Comparison of ENCODE assay signal across 9 cellular contexts in genomic region chr10:110356628-110357245, GRCh38. TPM values are rescaled to one million over a fixed set of nuclear protein-coding genes. Genes with fewer than 3 reads are reported as not detected.
DNase-seq lines count a peak whose midpoint lies in the region; ATAC-seq and TF ChIP-seq lines count a peak whose summit lies in the region.
"Had no signal": no experiment of that assay in that cellular context is flagged by ENCODE, and none has a peak within 500 bp of the region (broad histone marks: within the 10 kb centered on the region; RNA-seq: fewer than 3 reads in every experiment).

No MANE protein-coding gene starts in this region.

- intact Hi-C loops in left colon (cut with DNase I, micrococcal nuclease) = loop anchor here in 1 of 2 donors (10.0 kb wide), 1 partner anchor 188 kb away; no protein-coding TSS in a partner anchor

- H3K79me2 ChIP-seq in MM.1S (ENCODE audit: low read length) = peaks cover 7% of the 10 kb centered on the region

- H3K4me2 ChIP-seq in MM.1S (ENCODE audit: low read depth, low read length) = peak overlapping the region; percentile 98

- no peaks in the 10 kb centered on the region for H3K27me3 ChIP-seq in MM.1S (replicated peaks; ENCODE audit: insufficient read depth, low read length)

- no peaks in the 10 kb centered on the region for H3K27me3 Mint-ChIP-seq in activated T-helper 17 cell treated with anti-CD3 and anti-CD28 coated beads, Interleukin-2, amount 50 U/mL, for 72 hours

- no peaks in the 10 kb centered on the region for H3K9me3 Mint-ChIP-seq in activated T-helper 17 cell treated with anti-CD3 and anti-CD28 coated beads, Interleukin-2, amount 50 U/mL, for 72 hours

- H3K27ac ChIP-seq in MM.1S (ENCODE audit: low read length) = peak overlapping the region; percentile 99
- H3K27ac ChIP-seq: psoas muscle had no signal

- H3K27ac Mint-ChIP-seq in activated T-helper 17 cell treated with anti-CD3 and anti-CD28 coated beads, Interleukin-2, amount 50 U/mL, for 72 hours = peak overlapping the region; percentile 94

- peaks cover 5% of the 10 kb centered on the region for H3K36me3 Mint-ChIP-seq in activated T-helper 17 cell treated with anti-CD3 and anti-CD28 coated beads, Interleukin-2, amount 50 U/mL, for 72 hours (ENCODE audit: low read depth)

- peak overlapping the region; percentile 20; the same call in 1 of the 2 replicates for H3K4me3 ChIP-seq in GM08714 (ENCODE audit: low read length)
- H3K4me3 ChIP-seq in MM.1S (ENCODE audit: low read length) = peak overlapping the region; percentile 57
- H3K4me3 ChIP-seq: psoas muscle had no signal

- no peaks in the 10 kb centered on the region for H3K9me2 ChIP-seq in MM.1S (replicated peaks; ENCODE audit: insufficient read depth, low read length)

- H3K36me3 ChIP-seq in MM.1S (replicated peaks; ENCODE audit: insufficient read depth, low read length) = no peaks in the 10 kb centered on the region

- DNase-seq in MM.1S (peak; percentile 99), left colon (peak in 1 of 2 donors; percentile 70), occipital lobe (lab: John Stamatoyannopoulos, UW) (no peak), NCI-H187 (lab: John Stamatoyannopoulos, UW) (no peak)
- peak; percentile 71 for DNase-seq in stimulated activated naive CD8-positive, alpha-beta T cell treated with anti-CD3 and anti-CD28 coated beads, Interleukin-15, Interleukin-2, amounts not matched to agents 100 U/mL and 50 U/mL, for 24 hours
- DNase-seq: psoas muscle had no signal

- H3K9ac ChIP-seq in MM.1S (ENCODE audit: low read length) = peak overlapping the region; percentile 99

- peaks cover 63% of the 10 kb centered on the region for H3F3A ChIP-seq in MM.1S (ENCODE audit: insufficient read depth, low read length)

- H3K9me3 ChIP-seq in MM.1S (replicated peaks; ENCODE audit: insufficient read depth, low read length) = no peaks in the 10 kb centered on the region
- H3K9me3 ChIP-seq: psoas muscle had no signal

- peaks cover 57% of the 10 kb centered on the region for H3K4me1 Mint-ChIP-seq in activated T-helper 17 cell treated with anti-CD3 and anti-CD28 coated beads, Interleukin-2, amount 50 U/mL, for 72 hours

- no peaks in the 10 kb centered on the region for H4K20me1 ChIP-seq in MM.1S (ENCODE audit: insufficient read depth, low read length)

- no peak for TF ChIP-seq CTCF in MM.1S (IDR thresholded peaks at IDR 0.05; ENCODE audit: low read length)

- peaks cover 63% of the 10 kb centered on the region for H3K4me1 ChIP-seq in MM.1S (ENCODE audit: low read length)
- H3K4me1 ChIP-seq: psoas muscle had no signal

- H3K4me3 Mint-ChIP-seq in activated T-helper 17 cell treated with anti-CD3 and anti-CD28 coated beads, Interleukin-2, amount 50 U/mL, for 72 hours = peak overlapping the region; percentile 82

- H2AFZ ChIP-seq in MM.1S (ENCODE audit: low read length) = no peak overlapping the region

- ATAC-seq in GM21717 (IDR thresholded peaks at IDR 0.05; ENCODE audit: unreplicated experiment) (peak; percentile 78), left colon (peak; percentile 29)
- peak; percentile 69 for ATAC-seq in activated T-helper 17 cell treated with anti-CD3 and anti-CD28 coated beads, Interleukin-2, amount 50 U/mL, for 72 hours (replicated peaks)
- ATAC-seq in stimulated activated naive CD8-positive, alpha-beta T cell treated with anti-CD3 and anti-CD28 coated beads, Interleukin-15, Interleukin-2, amounts not matched to agents 100 U/mL and 50 U/mL, for 24 hours = peak; percentile 52

RNA-seq across cellular contexts. Expression of gene SMNDC1, which starts 52.0 kb away (rescaled TPM):
- 10 to 100 TPM; 35.8 to 40.1 TPM for total RNA-seq in activated T-helper 17 cell treated with anti-CD3 and anti-CD28 coated beads, Interleukin-2, amount 50 U/mL, for 72 hours
- total RNA-seq in left colon (10 to 100 TPM; 24.3 to 24.7 TPM), occipital lobe (15.1 TPM)

Comparison
In these comparisons a context has a peak if more than half of its experiments do, and no peak if none do; other contexts are left out.
1. DNase-seq: peak in MM.1S (single experiment) and stimulated activated naive CD8-positive, alpha-beta T cell treated with anti-CD3 and anti-CD28 coated beads, Interleukin-15, Interleukin-2, amounts not matched to agents 100 U/mL and 50 U/mL, for 24 hours (single experiment); none in occipital lobe (single experiment) and NCI-H187 (0 of 2).
2. Peak in every context shown above with its lines, with median percentiles within 50 percentile points of each other: ATAC-seq.